22 cellular contexts compared by ENCODE assay signal in the genomic region with DNA sequence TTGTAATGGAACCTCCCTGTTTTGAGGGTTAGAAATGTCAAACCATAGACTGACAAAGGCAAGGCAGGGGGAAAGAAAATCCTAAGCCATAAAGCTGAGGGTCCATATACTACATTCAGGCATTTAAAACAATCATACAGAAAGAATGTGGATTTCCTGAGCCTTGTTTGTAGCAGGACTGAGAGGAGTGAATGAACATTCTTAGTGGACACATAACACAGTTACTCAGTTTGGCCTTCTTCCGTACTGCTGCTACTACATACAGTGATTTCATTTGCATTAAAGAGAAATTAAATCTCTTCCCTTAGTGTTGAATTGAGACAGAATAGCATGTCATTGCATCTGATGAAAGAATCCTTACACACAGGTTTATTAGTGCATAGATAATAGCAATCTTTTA.
"Had no signal": no experiment of that assay in that cellular context is flagged by ENCODE, and none has a peak within 500 bp of the region (broad histone marks: within the 10 kb centered on the region; RNA-seq: fewer than 3 reads in every experiment).

No MANE protein-coding gene starts in this region.

- ATAC-seq: activated T-cell treated with anti-CD3 and anti-CD28 coated beads, Interleukin-2, amount 50 U/mL, for 72 hours; left lobe of liver; naive thymus-derived CD4-positive, alpha-beta T cell; right cardiac atrium; stimulated activated memory B cell treated with anti-CD40 and anti-IgM and Interleukin-4, amounts not matched to agents 10 μg/mL and 1 μg/mL and 100 μg/mL, for 72 hours; T-helper 17 cell had no signal

- H3K4me3 ChIP-seq: breast epithelium, smooth muscle cell had no signal

- DNase-seq: activated CD4-positive, alpha-beta memory T cell treated with anti-CD3 and anti-CD28 coated beads for 36 hours; activated CD4-positive, CD25-positive, alpha-beta regulatory T cell; activated CD8-positive, alpha-beta memory T cell treated with anti-CD3 and anti-CD28 coated beads, Interleukin-2, amount 50 U/mL, for 4 hours; activated naive CD4-positive, alpha-beta T cell treated with Interleukin-2 at 50 U/mL for 16 hours; activated T-cell treated with anti-CD3 and anti-CD28 coated beads, Interleukin-2, amount 50 U/mL, for 72 hours; amygdala; dermis blood vessel endothelial cell; foreskin fibroblast; head of caudate nucleus; islet precursor cell; mammary epithelial cell; naive thymus-derived CD4-positive, alpha-beta T cell; right cardiac atrium; SK-N-SH; substantia nigra; T-helper 17 cell; trophoblast cell had no signal

- H3K4me3 Mint-ChIP-seq: activated CD4-positive, alpha-beta memory T cell treated with anti-CD3 and anti-CD28 coated beads for 36 hours; stimulated activated memory B cell treated with anti-CD40 and anti-IgM and Interleukin-4, amounts not matched to agents 10 μg/mL and 1 μg/mL and 100 μg/mL, for 72 hours; T-helper 17 cell had no signal

- H3K27ac ChIP-seq: breast epithelium had no signal

- H3K27me3 ChIP-seq: breast epithelium had no signal

- H3K4me2 ChIP-seq: SK-N-SH, smooth muscle cell had no signal

- H3K9me3 Mint-ChIP-seq: activated CD4-positive, alpha-beta memory T cell treated with anti-CD3 and anti-CD28 coated beads for 36 hours; stimulated activated memory B cell treated with anti-CD40 and anti-IgM and Interleukin-4, amounts not matched to agents 10 μg/mL and 1 μg/mL and 100 μg/mL, for 72 hours had no signal

- H3K27me3 Mint-ChIP-seq: stimulated activated memory B cell treated with anti-CD40 and anti-IgM and Interleukin-4, amounts not matched to agents 10 μg/mL and 1 μg/mL and 100 μg/mL, for 72 hours had no signal

- H3K36me3 ChIP-seq: breast epithelium had no signal

- H3K27ac Mint-ChIP-seq: activated CD4-positive, alpha-beta memory T cell treated with anti-CD3 and anti-CD28 coated beads for 36 hours; progenitor cell of endocrine pancreas had no signal

- H3K9me3 ChIP-seq: breast epithelium, SK-N-SH had no signal

- H3K9ac ChIP-seq: SK-N-SH had no signal
